Comparison of ENCODE assay signal across 8 cellular contexts in the genomic region with DNA sequence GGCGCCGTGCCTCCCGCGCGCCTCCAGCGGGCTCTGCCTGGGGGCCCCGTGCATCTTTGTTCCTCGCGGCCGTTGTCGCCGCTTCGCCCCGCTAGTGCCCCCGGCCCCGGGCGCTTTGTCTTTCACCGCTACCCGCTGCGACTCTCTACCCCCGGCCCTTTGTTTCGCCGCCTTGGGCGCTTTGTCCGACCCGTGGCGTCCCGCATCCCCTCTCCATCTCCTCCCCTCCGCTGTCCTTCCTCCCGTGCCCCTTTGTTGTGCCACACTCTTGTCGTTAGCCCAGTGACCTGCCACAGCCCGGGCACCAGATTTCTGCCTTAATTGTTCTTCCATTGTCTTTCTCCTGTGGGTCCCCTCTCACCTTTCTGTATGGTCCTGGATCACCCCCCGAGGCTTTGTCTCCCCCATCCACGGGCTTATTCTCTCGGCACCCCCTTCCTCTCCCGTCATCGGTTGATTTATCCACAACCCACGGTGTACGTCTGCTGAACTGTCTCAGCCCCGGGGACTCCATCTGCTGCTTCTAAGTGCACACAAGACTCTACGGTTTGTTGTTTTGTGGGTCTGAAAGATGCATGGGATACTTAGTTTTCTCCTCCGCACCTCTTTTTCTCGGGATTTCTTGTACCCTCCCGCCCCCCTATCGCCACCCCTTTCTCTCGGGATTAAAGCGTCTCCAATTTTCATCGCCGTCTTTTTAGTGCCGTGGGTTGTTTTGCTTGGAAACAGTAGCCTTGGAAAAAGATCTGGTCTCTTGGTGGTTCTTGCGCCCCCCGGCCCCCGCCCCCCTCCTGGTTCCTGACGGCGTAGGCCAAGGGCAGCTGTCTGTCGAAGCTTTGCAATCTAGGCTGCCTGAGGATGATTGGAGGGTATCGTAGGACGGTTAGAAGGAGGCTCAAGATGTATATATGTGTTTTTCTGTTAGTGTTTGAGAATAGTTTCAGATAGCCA. TPM values are rescaled to one million over a fixed set of nuclear protein-coding genes. Genes with fewer than 3 reads are reported as not detected.
DNase-seq lines count a peak whose midpoint lies in the region; ATAC-seq, FAIRE-seq and TF ChIP-seq lines count a peak whose summit lies in the region.

No MANE protein-coding gene starts in this region.

- H3K4me1 ChIP-seq in gastroesophageal sphincter (peaks cover 0 to 52% (median 4%) of the 10 kb centered on the region in 3 donors), psoas muscle (peaks cover 30% of the 10 kb centered on the region)

- no peaks in the 10 kb centered on the region for H3K36me3 ChIP-seq in gastroesophageal sphincter
- no peaks in the 10 kb centered on the region for H3K36me3 ChIP-seq in psoas muscle (ENCODE audit: insufficient read depth in 1 of 2, low read depth in 1 of 2)

- DNase-seq in GM12891 (ENCODE audit: insufficient read length, low spot score) = no peak
- DNase-seq in NCI-H748 treated with DMSO at 0.1 percent for 48 hours (lab: John Stamatoyannopoulos, UW) = peak; percentile 13
- peak; percentile 27 for DNase-seq in activated T-helper 9 cell treated with anti-CD3 and anti-CD28 coated beads, Interleukin-2, amount 50 U/mL, for 16 hours (ENCODE audit: low read depth)
- peak in 1 of 2 donors; percentile 58 for DNase-seq in psoas muscle
- no peak for DNase-seq in NCI-H1436 treated with DMSO at 0.1 percent for 48 hours (lab: John Stamatoyannopoulos, UW)
- no peak for DNase-seq in H54 (ENCODE audit: insufficient read length, low spot score)

- H3K4me3 ChIP-seq in gastroesophageal sphincter (peak overlapping the region; percentile 68 to 95), psoas muscle (peak overlapping the region; percentile 76)

- no peak for TF ChIP-seq POLR2A in GM12891 (IDR thresholded peaks at IDR 0.05; ENCODE audit: low read depth, low read length)
- TF ChIP-seq POLR2A in gastroesophageal sphincter (IDR thresholded peaks at IDR 0.05) = no peak
- no peak for TF ChIP-seq POLR2A in H54 (IDR thresholded peaks at IDR 0.05; ENCODE audit: low read depth, low read length)

- 0 to 1% methylated on average over 37 to 43 of the region's 58 CpGs for WGBS in gastroesophageal sphincter (ENCODE audit: low coverage in 1 of 2), 2 donors
- 1 to 2% (median 1%) methylated on average over 46 to 58 of the region's 58 CpGs for WGBS in psoas muscle, 3 donors

- no peak for TF ChIP-seq EP300 in gastroesophageal sphincter (IDR thresholded peaks at IDR 0.05)

- H3K27ac ChIP-seq in gastroesophageal sphincter = peak overlapping the region; percentile 86 to 99 (median 94)
- peak overlapping the region; percentile 74 for H3K27ac ChIP-seq in psoas muscle

- H3K9me3 ChIP-seq in gastroesophageal sphincter = no peaks in the 10 kb centered on the region
- H3K9me3 ChIP-seq in psoas muscle = no peaks in the 10 kb centered on the region

- no peaks in the 10 kb centered on the region for H3K27me3 ChIP-seq in gastroesophageal sphincter
- no peaks in the 10 kb centered on the region for H3K27me3 ChIP-seq in psoas muscle (ENCODE audit: insufficient read depth in 3 of 3, low read length in 2 of 3)

- ATAC-seq in gastroesophageal sphincter = no peak
- ATAC-seq in psoas muscle = no peak
- no peak for ATAC-seq in HG02588 (IDR thresholded peaks at IDR 0.05; ENCODE audit: unreplicated experiment)

- intact Hi-C loops in psoas muscle (cut with DNase I) = loop anchor here in 1 of 2 donors (2.0 to 10.0 kb wide), 3 partner anchors 237 to 397 kb away; a partner anchor contains a TSS

- TF ChIP-seq CTCF in gastroesophageal sphincter (IDR thresholded peaks at IDR 0.05) = no peak
- no peak for TF ChIP-seq CTCF in psoas muscle (IDR thresholded peaks at IDR 0.05)

- FAIRE-seq in GM12891 (lab: Jason Lieb, UNC) = peak; percentile 78
- FAIRE-seq in H54 (lab: Jason Lieb, UNC) = no peak

TF ChIP-seq in GM12891, 5 proteins besides CTCF, POLR2A, EP300 and RAD21:
- TF ChIP-seq SPI1 (IDR thresholded peaks at IDR 0.05; ENCODE audit: low read depth, low read length) (no peak), TAF1 (IDR thresholded peaks at IDR 0.05; ENCODE audit: low read depth, low read length) (0 out of 2 replicates have a peak, but pooled peaks have one; percentile 7)

RNA-seq across cellular contexts. Expression of a gene that starts 0.8 kb away (rescaled TPM):
- polyA plus RNA-seq in GM12891 (2012; ENCODE audit: low read depth, missing spikeins) = 30.5 TPM
- total RNA-seq in gastroesophageal sphincter = 100 to 1,000 TPM in 1 of 4 donors, 10 to 100 TPM in 3; 49.5 to 128 (median 77.6) TPM
- total RNA-seq in psoas muscle = 10 to 100 TPM; 28.8 to 44.4 (median 37.6) TPM
- polyA plus RNA-seq in psoas muscle = 10 to 100 TPM; 10.6 to 27.4 (median 14.9) TPM

Comparison
In these comparisons a context has a peak if more than half of its experiments do, and no peak if none do; other contexts are left out.
1. DNase-seq: peak in NCI-H748 treated with DMSO at 0.1 percent for 48 hours (single experiment) and activated T-helper 9 cell treated with anti-CD3 and anti-CD28 coated beads, Interleukin-2, amount 50 U/mL, for 16 hours (single experiment); none in GM12891 (single experiment), NCI-H1436 treated with DMSO at 0.1 percent for 48 hours (single experiment) and H54 (single experiment).